In the genomic region with DNA sequence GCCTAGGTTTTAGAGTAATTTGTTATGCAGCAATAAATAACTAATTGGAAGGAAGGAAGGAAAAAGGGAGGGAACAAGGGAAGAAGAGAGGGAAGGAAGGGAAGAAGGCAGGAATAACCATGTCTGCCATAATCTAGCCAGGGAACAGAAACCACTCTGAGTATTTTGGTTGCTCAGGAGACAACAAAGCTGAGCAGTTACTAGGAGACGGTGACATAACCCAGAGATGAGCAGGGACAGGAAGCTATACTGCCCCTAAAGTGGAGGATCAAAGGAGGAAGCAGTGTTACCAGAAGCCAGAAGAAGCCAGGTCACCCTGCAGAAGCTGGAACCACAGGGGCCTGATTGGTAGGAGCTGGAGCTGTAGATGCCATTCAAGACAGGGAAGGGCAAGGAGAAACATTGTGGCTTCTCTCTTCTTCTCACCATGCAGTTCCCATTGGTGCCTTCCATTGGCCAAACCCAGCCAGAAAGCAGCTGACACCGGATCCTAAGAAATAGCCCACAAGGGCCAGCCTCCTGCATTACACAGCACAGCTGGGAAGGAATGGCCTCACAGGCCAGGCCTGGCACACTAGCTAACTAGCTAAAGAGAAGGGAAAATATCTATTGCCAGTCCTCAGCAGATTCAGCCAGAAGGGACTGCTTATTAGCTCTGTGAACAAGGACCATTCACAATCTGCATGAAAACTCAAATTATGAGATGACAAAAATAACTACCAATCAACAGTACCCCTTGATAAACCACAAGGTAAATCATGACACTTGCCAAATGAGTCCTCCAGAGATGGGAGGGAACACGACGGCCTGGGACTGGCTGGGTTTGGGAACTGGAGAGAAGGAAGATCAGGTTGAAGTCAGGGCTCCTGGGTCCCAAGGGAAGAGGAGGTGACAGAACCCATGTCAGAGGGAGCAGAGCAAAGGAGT, we compare ENCODE assay signal across 10 cellular contexts.
A peak's percentile ranks its signal among the peaks of the same experiment; 100 is the strongest.
DNase-seq lines count a peak whose midpoint lies in the region; ATAC-seq and TF ChIP-seq lines count a peak whose summit lies in the region.
"Had no signal": no experiment of that assay in that cellular context is flagged by ENCODE, and none has a peak within 500 bp of the region (broad histone marks: within the 10 kb centered on the region; RNA-seq: fewer than 3 reads in every experiment).

No MANE protein-coding gene starts in this region.

- H3K79me2 ChIP-seq in mammary epithelial cell (ENCODE audit: insufficient read depth, low read length) = no peaks in the 10 kb centered on the region

- H3K4me2 ChIP-seq in BLaER1 (peak overlapping the region; percentile 13), mammary epithelial cell (ENCODE audit: insufficient read depth, low read depth, low read length) (no peak overlapping the region)

- H3K27ac ChIP-seq in BLaER1 (no peak overlapping the region), mammary epithelial cell (ENCODE audit: insufficient read depth, low read depth, low read length) (no peak overlapping the region)
- H3K27ac ChIP-seq: left ventricle myocardium inferior had no signal

- no peak overlapping the region for H2AFZ ChIP-seq in mammary epithelial cell (ENCODE audit: low read depth, low read length)

- TF ChIP-seq CTCF in mammary epithelial cell (conservative IDR thresholded peaks at IDR 0.05 in 1 of 2, IDR thresholded peaks at IDR 0.05 in 1 of 2; ENCODE audit: extremely low read depth in 1 of 2, insufficient read depth in 1 of 2, low read depth in 1 of 2, low read length in 2 of 2) = no peak

- DNase-seq in RPMI8226 (peak; percentile 83), posterior cingulate gyrus (no peak), mammary epithelial cell (no peak), NCI-H2196 (lab: John Stamatoyannopoulos, UW; ENCODE audit: unreplicated experiment) (no peak), NCI-H2081 treated with DMSO at 0.1 percent for 48 hours (lab: John Stamatoyannopoulos, UW) (no peak)
- DNase-seq: left ventricle myocardium inferior; NK-92 treated with Interleukin-12 subunit alpha and Interleukin-12 subunit beta, amount 100 ng/mL, for 24 hours had no signal

- in situ Hi-C loops in GM18951 (cut with MboI; ENCODE audit: low sequenced_read_pairs, unreplicated experiment) (no loop called here), mammary epithelial cell (cut with MboI; ENCODE audit: low sequenced_read_pairs in 2 of 2) (no loop called here)

- H4K20me1 ChIP-seq in BLaER1 (no peaks in the 10 kb centered on the region), mammary epithelial cell (ENCODE audit: insufficient read depth, low read length) (no peaks in the 10 kb centered on the region)

- dilution Hi-C loops in mammary epithelial cell (cut with HindIII; ENCODE audit: low sequenced_read_pairs) = loop anchor here (10.0 kb wide), 1 partner anchor 47 kb away; no protein-coding TSS in a partner anchor

- intact Hi-C loops in posterior cingulate gyrus (cut with DNase I) = no loop called here
- intact Hi-C loops in mammary epithelial cell (cut with micrococcal nuclease) = no loop called here

- H3K27me3 ChIP-seq in BLaER1 (no peaks in the 10 kb centered on the region), mammary epithelial cell (ENCODE audit: insufficient read depth, low read length) (peaks cover 1% of the 10 kb centered on the region)

- BruUV-seq in mammary epithelial cell (replicated peaks; lab: Mats Ljungman, UMichigan) = no TSS peak

- no peak overlapping the region for H3K9ac ChIP-seq in BLaER1
- no peak overlapping the region for H3K9ac ChIP-seq in mammary epithelial cell (ENCODE audit: insufficient read depth, low read length)

- H3K4me3 ChIP-seq in BLaER1 (no peak overlapping the region), mammary epithelial cell (replicated peaks in 1 of 3; ENCODE audit: insufficient read depth in 1 of 3, low read depth in 2 of 3, low read length in 3 of 3) (no peak overlapping the region)
- H3K4me3 ChIP-seq: left ventricle myocardium inferior had no signal

- no peaks in the 10 kb centered on the region for H3K9me3 ChIP-seq in BLaER1
- no peaks in the 10 kb centered on the region for H3K9me3 ChIP-seq in mammary epithelial cell (replicated peaks; ENCODE audit: insufficient read depth, low read length)
- H3K9me3 ChIP-seq: left ventricle myocardium inferior had no signal

- CTCF ChIA-PET in mammary epithelial cell (lab: Charles Lee; ENCODE audit: low non-redundant PET) = no interaction called here

- peak; percentile 6 for ATAC-seq in HG03060 (IDR thresholded peaks at IDR 0.05; ENCODE audit: low read depth, unreplicated experiment)

- 83% methylated on average over 4 of the region's 4 CpGs for WGBS in mammary epithelial cell (ENCODE audit: low coverage, missing lambda C conversion rate)

- H3K36me3 ChIP-seq in BLaER1 = no peaks in the 10 kb centered on the region
- H3K36me3 ChIP-seq in mammary epithelial cell (ENCODE audit: insufficient read depth, low read length) = no peaks in the 10 kb centered on the region
- H3K36me3 ChIP-seq: left ventricle myocardium inferior had no signal

- H3K4me1 ChIP-seq in BLaER1 (peaks cover 49% of the 10 kb centered on the region), mammary epithelial cell (ENCODE audit: insufficient read depth, low read length) (no peaks in the 10 kb centered on the region)

- TF ChIP-seq POLR2A in GM18951 (IDR thresholded peaks at IDR 0.05; ENCODE audit: extremely low read depth, insufficient read depth, insufficient read length) = peak; percentile 37
